Comparison of ENCODE assay signal across 9 cellular contexts in the genomic region with DNA sequence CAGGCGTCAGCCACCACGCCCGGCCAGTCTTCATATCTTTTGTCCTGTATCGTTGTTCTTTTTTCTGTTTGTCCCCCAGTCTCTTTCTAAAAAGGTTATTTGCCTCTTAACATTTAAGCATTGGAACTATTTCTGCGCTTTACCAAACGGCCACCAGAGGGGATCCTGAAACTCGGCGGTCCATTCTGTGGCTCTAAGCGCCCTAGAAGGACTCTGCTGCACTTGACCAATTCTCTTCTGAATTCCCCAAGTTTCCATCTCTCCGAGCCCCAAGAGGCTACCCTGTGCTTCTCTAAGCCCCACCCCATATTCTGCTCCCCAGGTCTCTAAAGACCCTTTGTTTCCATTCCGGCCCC. TPM values are rescaled to one million over a fixed set of nuclear protein-coding genes. Genes with fewer than 3 reads are reported as not detected.
A peak's percentile ranks its signal among the peaks of the same experiment; 100 is the strongest.
DNase-seq lines count a peak whose midpoint lies in the region; ATAC-seq and TF ChIP-seq lines count a peak whose summit lies in the region.
"Had no signal": no experiment of that assay in that cellular context is flagged by ENCODE, and none has a peak within 500 bp of the region (broad histone marks: within the 10 kb centered on the region; RNA-seq: fewer than 3 reads in every experiment).

No MANE protein-coding gene starts in this region.

- H2AK5ac ChIP-seq in H9 (ENCODE audit: insufficient read length, low read length): no peak overlapping the region

- no peak overlapping the region for H2BK15ac ChIP-seq in H9 (ENCODE audit: low read depth, low read length)

- H3K4ac ChIP-seq in H9 (ENCODE audit: low read depth, low read length): no peak overlapping the region

- WGBS in H9 (ENCODE audit: extremely low coverage, insufficient read length, low lambda C conversion rate): no CpG with 5 or more reads among the region's 11 CpGs

- TF ChIP-seq CTCF in H9 (conservative IDR thresholded peaks at IDR 0.05): peak; percentile 73
- peak; percentile 76 for TF ChIP-seq CTCF in VCaP (conservative IDR thresholded peaks at IDR 0.05)

- H3K9me3 Mint-ChIP-seq in H9: no peaks in the 10 kb centered on the region

- no peak overlapping the region for H3K4me3 ChIP-seq in MG63

- H3K27ac Mint-ChIP-seq in H9: 0 out of 7 replicates have a peak overlapping the region, but pooled peaks of 1 of the 3 experiments have one; percentile 46
- H3K27ac Mint-ChIP-seq: activated naive CD8-positive, alpha-beta T cell had no signal

- no peak overlapping the region for H3K18ac ChIP-seq in H9 (ENCODE audit: insufficient read length, low read depth, low read length)

- H3K27me3 ChIP-seq in H9 (ENCODE audit: insufficient read depth, low read length) (peaks cover 18% of the 10 kb centered on the region; the same call in 1 of the 2 replicates), MG63 (peaks cover 6% of the 10 kb centered on the region)

- no peak overlapping the region for H3K56ac ChIP-seq in H9 (ENCODE audit: insufficient read length, low read depth, low read length)

- in situ Hi-C loops in ACHN (cut with HindIII; ENCODE audit: low pct_ligation_motif_present, low pct_unique_long_range_greater_than_20kb, low sequenced_read_pairs): no loop called here

- peak overlapping the region; percentile 73 to 88 for H3K4me3 Mint-ChIP-seq in H9
- H3K4me3 Mint-ChIP-seq: activated naive CD8-positive, alpha-beta T cell had no signal

- no peak for ATAC-seq in HG02623 (IDR thresholded peaks at IDR 0.05; ENCODE audit: unreplicated experiment)
- no peak for ATAC-seq in HG03196 (IDR thresholded peaks at IDR 0.05; ENCODE audit: unreplicated experiment)

- no peak overlapping the region for H2BK20ac ChIP-seq in H9 (ENCODE audit: low read depth, low read length, poor library complexity, severe bottlenecking)

- H4K5ac ChIP-seq in H9 (ENCODE audit: insufficient read length, low read depth, low read length): no peak overlapping the region

- no peak overlapping the region for H4K91ac ChIP-seq in H9 (ENCODE audit: insufficient read length, low read depth, low read length)

- H3K79me2 ChIP-seq in H9 (ENCODE audit: insufficient read depth, low read length): no peaks in the 10 kb centered on the region

- no peak overlapping the region for H3T11ph ChIP-seq in H9 (ENCODE audit: low read length)

- H3K9me3 ChIP-seq in H9 (ENCODE audit: control insufficient read depth, low read depth, low read length): no peaks in the 10 kb centered on the region
- H3K9me3 ChIP-seq in MG63: no peaks in the 10 kb centered on the region

- no peak overlapping the region for H2AFZ ChIP-seq in H9 (ENCODE audit: low read length)

- peaks cover 12 to 14% of the 10 kb centered on the region in 2 experiments for H3K4me1 Mint-ChIP-seq in H9

- H4K20me1 ChIP-seq in H9 (ENCODE audit: control insufficient read depth, insufficient read depth, insufficient read length): no peaks in the 10 kb centered on the region

- peaks cover 8% of the 10 kb centered on the region for H3K23me2 ChIP-seq in H9 (ENCODE audit: insufficient read length, low read depth, low read length, poor library complexity, severe bottlenecking)

- DNase-seq in ACHN: peak; percentile 40
- peak; percentile 64 for DNase-seq in H9
- DNase-seq in left kidney (ENCODE audit: low read depth, low spot score): peak; percentile 79
- DNase-seq in MG63: no peak
- no peak for DNase-seq in C1 segment of cervical spinal cord (lab: John Stamatoyannopoulos, UW)

- H2BK5ac ChIP-seq in H9 (ENCODE audit: insufficient read length, low read length): no peak overlapping the region

- H2BK120ac ChIP-seq in H9 (ENCODE audit: low read depth, low read length, poor library complexity, severe bottlenecking): no peak overlapping the region

- H3K36me3 ChIP-seq in MG63: no peaks in the 10 kb centered on the region

- no peaks in the 10 kb centered on the region for H3K4me1 ChIP-seq in H9 (ENCODE audit: insufficient read depth, low read length)

- no peak overlapping the region for H3K14ac ChIP-seq in H9 (ENCODE audit: insufficient read depth, low read length)

- H3K79me1 ChIP-seq in H9 (ENCODE audit: insufficient read depth, low read depth, low read length, poor library complexity, severe bottlenecking): no peaks in the 10 kb centered on the region

- no peaks in the 10 kb centered on the region; a peak in 1 of 7 replicates for H3K36me3 Mint-ChIP-seq in H9 (ENCODE audit: insufficient read depth in 1 of 3, low read depth in 3 of 3)

- H3K9ac ChIP-seq in H9 (ENCODE audit: extremely low read depth, insufficient read length, low read length): no peak overlapping the region

- peaks cover 51% of the 10 kb centered on the region for H3K27me3 Mint-ChIP-seq in H9 (ENCODE audit: low read depth)

- no peak overlapping the region for H3K27ac ChIP-seq in H9 (ENCODE audit: insufficient read length, low read depth, low read length)
- no peak overlapping the region for H3K27ac ChIP-seq in VCaP

- no peak overlapping the region for H3K23ac ChIP-seq in H9 (ENCODE audit: insufficient read length, low read depth, low read length)

- H2BK12ac ChIP-seq in H9 (ENCODE audit: insufficient read length, low read depth, low read length): no peak overlapping the region

- H3K4me2 ChIP-seq in H9 (ENCODE audit: insufficient read depth, insufficient read length, low read length): peak overlapping the region; percentile 85

- H4K8ac ChIP-seq in H9 (replicated peaks; ENCODE audit: insufficient read length, low read depth, low read length): no peak overlapping the region

RNA-seq across cellular contexts. Expression of a gene that starts 33.1 kb away (rescaled TPM):
- not detected in 2 replicates for total RNA-seq in H9 (2021)
- total RNA-seq in MG63 (2014; rRNA removed; shearing (Covaris generic); ENCODE audit: low replicate concordance): not detected in 2 replicates

Comparison
In these comparisons a context has a peak if more than half of its experiments do, and no peak if none do; other contexts are left out.
1. DNase-seq: peak in ACHN (single experiment), H9 (single experiment) and left kidney (single experiment); none in MG63 (single experiment) and C1 segment of cervical spinal cord (0 of 14).